In genomic region chr7:65923321-65923720, GRCh38 we compare ENCODE assay signal across 18 cellular contexts. TPM values are rescaled to one million over a fixed set of nuclear protein-coding genes. Genes with fewer than 3 reads are reported as not detected.
DNase-seq lines count a peak whose midpoint lies in the region; ATAC-seq and TF ChIP-seq lines count a peak whose summit lies in the region.
"Had no signal": no experiment of that assay in that cellular context is flagged by ENCODE, and none has a peak within 500 bp of the region (broad histone marks: within the 10 kb centered on the region; RNA-seq: fewer than 3 reads in every experiment).

No MANE protein-coding gene starts in this region.

- no peaks in the 10 kb centered on the region for H3K27me3 Mint-ChIP-seq in central memory CD8-positive, alpha-beta T cell
- no peaks in the 10 kb centered on the region for H3K27me3 Mint-ChIP-seq in nephron progenitor cell (ENCODE audit: low read depth, poor library complexity)
- H3K27me3 Mint-ChIP-seq: B cell; CD4-positive, alpha-beta T cell had no signal

- no peak overlapping the region for H3K4me3 Mint-ChIP-seq in central memory CD8-positive, alpha-beta T cell
- H3K4me3 Mint-ChIP-seq in nephron progenitor cell, result no peak overlapping the region
- H3K4me3 Mint-ChIP-seq: B cell; CD4-positive, alpha-beta T cell; CD8-positive, alpha-beta T cell had no signal

- intact Hi-C loops in left colon (cut with DNase I, micrococcal nuclease), result no loop called here

- peak overlapping the region; percentile 10 for H3K27ac Mint-ChIP-seq in central memory CD8-positive, alpha-beta T cell (ENCODE audit: low read depth)
- peak overlapping the region; percentile 17 for H3K27ac Mint-ChIP-seq in nephron progenitor cell
- H3K27ac Mint-ChIP-seq: B cell; CD4-positive, alpha-beta T cell; CD8-positive, alpha-beta T cell had no signal

- no peak for ATAC-seq in central memory CD8-positive, alpha-beta T cell (replicated peaks; ENCODE audit: extremely low read depth, poor library complexity, severe bottlenecking)
- ATAC-seq in left colon, result peak; percentile 80
- no peak for ATAC-seq in GM21723 (IDR thresholded peaks at IDR 0.05; ENCODE audit: unreplicated experiment)
- no peak for ATAC-seq in HG02623 (IDR thresholded peaks at IDR 0.05; ENCODE audit: unreplicated experiment)
- ATAC-seq: CD8-positive, alpha-beta T cell; GM12878 had no signal

- DNase-seq in OCI-M1 (lab: John Stamatoyannopoulos, UW), result peak; percentile 38
- no peak for DNase-seq in central memory CD8-positive, alpha-beta T cell (ENCODE audit: low spot score in 2 of 2)
- no peak for DNase-seq in left colon
- DNase-seq in nephron progenitor cell, result no peak
- DNase-seq in stimulated activated naive CD4-positive, alpha-beta T cell treated with Interleukin-2 at 50 U/mL for 16 hours (lab: John Stamatoyannopoulos, UW), result no peak
- no peak for DNase-seq in hepatic stellate cell (ENCODE audit: low spot score)
- DNase-seq: 8988T; ACHN; Caco-2; Calu3; CD4-positive, alpha-beta T cell; CD8-positive, alpha-beta T cell; DMS79 treated with DMSO at 0.1 percent for 48 hours; GF-D8 had no signal

- no peak for TF ChIP-seq CTCF in nephron progenitor cell (IDR thresholded peaks at IDR 0.05)

- no peaks in the 10 kb centered on the region for H3K9me3 Mint-ChIP-seq in central memory CD8-positive, alpha-beta T cell
- no peaks in the 10 kb centered on the region for H3K9me3 Mint-ChIP-seq in nephron progenitor cell
- H3K9me3 Mint-ChIP-seq: CD4-positive, alpha-beta T cell; CD8-positive, alpha-beta T cell had no signal

- peaks cover 2% of the 10 kb centered on the region for H3K36me3 Mint-ChIP-seq in central memory CD8-positive, alpha-beta T cell (ENCODE audit: insufficient read depth)
- peaks cover 14% of the 10 kb centered on the region for H3K36me3 Mint-ChIP-seq in nephron progenitor cell (ENCODE audit: low read depth)

- H3K4me1 Mint-ChIP-seq in central memory CD8-positive, alpha-beta T cell, result peaks cover 29% of the 10 kb centered on the region
- peaks cover 10% of the 10 kb centered on the region for H3K4me1 Mint-ChIP-seq in nephron progenitor cell

RNA-seq across cellular contexts. Expression of gene VKORC1L1, which starts 50.4 kb away (rescaled TPM):
- 10 to 100 TPM; 25.2 to 26.4 TPM for total RNA-seq in left colon

RNA-seq across cellular contexts. Expression of gene GUSB, which starts 58.7 kb away (rescaled TPM):
- 10 to 100 TPM; 69.2 to 99.5 TPM for total RNA-seq in left colon
